ENCODE assay signal across 1 cellular context in the genomic region with DNA sequence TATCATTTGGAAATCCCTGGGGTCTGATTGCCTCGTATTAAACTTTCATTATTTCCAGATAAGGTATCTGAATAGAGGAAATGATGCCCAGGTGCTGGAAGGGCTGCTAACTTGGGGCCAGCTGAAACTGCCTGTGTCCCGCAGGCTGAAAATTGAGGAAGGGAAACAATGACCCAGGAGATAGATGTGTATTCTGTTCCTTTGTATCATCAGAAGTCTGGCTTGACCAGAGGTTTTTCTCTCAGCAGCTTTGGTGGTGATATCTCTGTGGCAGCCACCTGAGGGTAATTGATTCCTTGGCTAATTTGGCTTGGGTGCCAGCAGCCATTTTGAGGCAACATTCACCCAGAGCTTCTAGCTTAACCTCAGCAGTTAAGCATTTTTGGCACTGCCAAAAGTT.
TF ChIP-seq lines count a peak whose summit lies in the region.

No MANE protein-coding gene starts in this region.

TF ChIP-seq in GM23338, 12 proteins besides CTCF, POLR2A, EP300 and RAD21 (continued from another document):
- TF ChIP-seq, protein P1, sequence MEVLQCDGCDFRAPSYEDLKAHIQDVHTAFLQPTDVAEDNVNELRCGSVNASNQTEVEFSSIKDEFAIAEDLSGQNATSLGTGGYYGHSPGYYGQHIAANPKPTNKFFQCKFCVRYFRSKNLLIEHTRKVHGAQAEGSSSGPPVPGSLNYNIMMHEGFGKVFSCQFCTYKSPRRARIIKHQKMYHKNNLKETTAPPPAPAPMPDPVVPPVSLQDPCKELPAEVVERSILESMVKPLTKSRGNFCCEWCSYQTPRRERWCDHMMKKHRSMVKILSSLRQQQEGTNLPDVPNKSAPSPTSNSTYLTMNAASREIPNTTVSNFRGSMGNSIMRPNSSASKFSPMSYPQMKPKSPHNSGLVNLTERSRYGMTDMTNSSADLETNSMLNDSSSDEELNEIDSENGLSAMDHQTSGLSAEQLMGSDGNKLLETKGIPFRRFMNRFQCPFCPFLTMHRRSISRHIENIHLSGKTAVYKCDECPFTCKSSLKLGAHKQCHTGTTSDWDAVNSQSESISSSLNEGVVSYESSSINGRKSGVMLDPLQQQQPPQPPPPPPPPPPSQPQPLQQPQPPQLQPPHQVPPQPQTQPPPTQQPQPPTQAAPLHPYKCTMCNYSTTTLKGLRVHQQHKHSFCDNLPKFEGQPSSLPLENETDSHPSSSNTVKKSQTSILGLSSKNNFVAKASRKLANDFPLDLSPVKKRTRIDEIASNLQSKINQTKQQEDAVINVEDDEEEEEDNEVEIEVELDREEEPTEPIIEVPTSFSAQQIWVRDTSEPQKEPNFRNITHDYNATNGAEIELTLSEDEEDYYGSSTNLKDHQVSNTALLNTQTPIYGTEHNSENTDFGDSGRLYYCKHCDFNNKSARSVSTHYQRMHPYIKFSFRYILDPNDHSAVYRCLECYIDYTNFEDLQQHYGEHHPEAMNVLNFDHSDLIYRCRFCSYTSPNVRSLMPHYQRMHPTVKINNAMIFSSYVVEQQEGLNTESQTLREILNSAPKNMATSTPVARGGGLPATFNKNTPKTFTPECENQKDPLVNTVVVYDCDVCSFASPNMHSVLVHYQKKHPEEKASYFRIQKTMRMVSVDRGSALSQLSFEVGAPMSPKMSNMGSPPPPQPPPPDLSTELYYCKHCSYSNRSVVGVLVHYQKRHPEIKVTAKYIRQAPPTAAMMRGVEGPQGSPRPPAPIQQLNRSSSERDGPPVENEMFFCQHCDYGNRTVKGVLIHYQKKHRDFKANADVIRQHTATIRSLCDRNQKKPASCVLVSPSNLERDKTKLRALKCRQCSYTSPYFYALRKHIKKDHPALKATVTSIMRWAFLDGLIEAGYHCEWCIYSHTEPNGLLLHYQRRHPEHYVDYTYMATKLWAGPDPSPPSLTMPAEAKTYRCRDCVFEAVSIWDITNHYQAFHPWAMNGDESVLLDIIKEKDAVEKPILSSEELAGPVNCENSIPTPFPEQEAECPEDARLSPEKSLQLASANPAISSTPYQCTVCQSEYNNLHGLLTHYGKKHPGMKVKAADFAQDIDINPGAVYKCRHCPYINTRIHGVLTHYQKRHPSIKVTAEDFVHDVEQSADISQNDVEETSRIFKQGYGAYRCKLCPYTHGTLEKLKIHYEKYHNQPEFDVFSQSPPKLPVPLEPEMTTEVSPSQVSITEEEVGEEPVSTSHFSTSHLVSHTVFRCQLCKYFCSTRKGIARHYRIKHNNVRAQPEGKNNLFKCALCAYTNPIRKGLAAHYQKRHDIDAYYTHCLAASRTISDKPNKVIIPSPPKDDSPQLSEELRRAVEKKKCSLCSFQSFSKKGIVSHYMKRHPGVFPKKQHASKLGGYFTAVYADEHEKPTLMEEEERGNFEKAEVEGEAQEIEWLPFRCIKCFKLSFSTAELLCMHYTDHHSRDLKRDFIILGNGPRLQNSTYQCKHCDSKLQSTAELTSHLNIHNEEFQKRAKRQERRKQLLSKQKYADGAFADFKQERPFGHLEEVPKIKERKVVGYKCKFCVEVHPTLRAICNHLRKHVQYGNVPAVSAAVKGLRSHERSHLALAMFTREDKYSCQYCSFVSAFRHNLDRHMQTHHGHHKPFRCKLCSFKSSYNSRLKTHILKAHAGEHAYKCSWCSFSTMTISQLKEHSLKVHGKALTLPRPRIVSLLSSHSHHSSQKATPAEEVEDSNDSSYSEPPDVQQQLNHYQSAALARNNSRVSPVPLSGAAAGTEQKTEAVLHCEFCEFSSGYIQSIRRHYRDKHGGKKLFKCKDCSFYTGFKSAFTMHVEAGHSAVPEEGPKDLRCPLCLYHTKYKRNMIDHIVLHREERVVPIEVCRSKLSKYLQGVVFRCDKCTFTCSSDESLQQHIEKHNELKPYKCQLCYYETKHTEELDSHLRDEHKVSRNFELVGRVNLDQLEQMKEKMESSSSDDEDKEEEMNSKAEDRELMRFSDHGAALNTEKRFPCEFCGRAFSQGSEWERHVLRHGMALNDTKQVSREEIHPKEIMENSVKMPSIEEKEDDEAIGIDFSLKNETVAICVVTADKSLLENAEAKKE (CRISPR knock-in tag; IDR thresholded peaks at IDR 0.05): no peak
